ENCODE assay signal across 8 cellular contexts in genomic region chr13:26253787-26254582, GRCh38. TPM values are rescaled to one million over a fixed set of nuclear protein-coding genes. Genes with fewer than 3 reads are reported as not detected.
DNase-seq lines count a peak whose midpoint lies in the region; FAIRE-seq and TF ChIP-seq lines count a peak whose summit lies in the region.

Gene CDK8 (plus strand): TSS chr13:26254129. CDS start chr13:26254642, 513 bp downstream.

- H2BK12ac ChIP-seq in neuronal stem cell (ENCODE audit: low read length) = no peak within 1 kb of the TSS

- H3K4ac ChIP-seq in neuronal stem cell (ENCODE audit: low read length) = no peak within 1 kb of the TSS

- in situ Hi-C loops in SK-MEL-5 (cut with HindIII; ENCODE audit: low pct_unique_long_range_greater_than_20kb, low sequenced_read_pairs) = no loop called here

- H3K9ac ChIP-seq in neuronal stem cell (ENCODE audit: low read depth, low read length, poor library complexity) (peak within 1 kb of the TSS; percentile 96), subcutaneous abdominal adipose tissue (ENCODE audit: low read length in 5 of 5) (peak within 1 kb of the TSS; percentile 70 to 88 (median 84))

- peak within 1 kb of the TSS; percentile 67 for H3K4me2 ChIP-seq in neuronal stem cell (ENCODE audit: insufficient read depth, low read length, poor library complexity, severe bottlenecking)

- H3K4me1 Mint-ChIP-seq in HFFc6 (ENCODE audit: low read depth) = peaks cover 36% of the 10 kb centered on the region

- no peak within 1 kb of the TSS for H2AK5ac ChIP-seq in neuronal stem cell (ENCODE audit: low read depth, low read length)

- H3K79me1 ChIP-seq in neuronal stem cell (ENCODE audit: low read depth, low read length) = no peaks in the 10 kb centered on the region

- H3K9me3 Mint-ChIP-seq in HFFc6 = no peaks in the 10 kb centered on the region

- no peaks in the 10 kb centered on the region for H3K9me3 ChIP-seq in neuronal stem cell (replicated peaks in 1 of 2; ENCODE audit: control insufficient read depth in 2 of 2, insufficient read depth in 1 of 2, low read depth in 1 of 2, low read length in 2 of 2)
- H3K9me3 ChIP-seq in subcutaneous abdominal adipose tissue (ENCODE audit: control insufficient read depth in 5 of 5, low read length in 5 of 5) = no peaks in the 10 kb centered on the region

- H3K27ac Mint-ChIP-seq in HFFc6 = peak within 1 kb of the TSS; percentile 82

- peak within 1 kb of the TSS; percentile 89 for H2BK5ac ChIP-seq in neuronal stem cell (ENCODE audit: low read length)

- H3K4me3 ChIP-seq in neuronal stem cell (ENCODE audit: low read length in 2 of 2) (peak within 1 kb of the TSS; percentile 92 to 95), subcutaneous abdominal adipose tissue (ENCODE audit: low read depth in 1 of 5, low read length in 5 of 5) (peak within 1 kb of the TSS; percentile 77 to 98 (median 87))

- WGBS in neuronal stem cell (ENCODE audit: extremely low coverage in 2 of 2, insufficient read length in 2 of 2, insufficient replicate concordance in 1 of 2), 2 donors = no CpG with 5 or more reads among the region's 79 CpGs

- peak within 1 kb of the TSS; percentile 100 for H2AFZ ChIP-seq in neuronal stem cell (ENCODE audit: low read length)

- no peak for TF ChIP-seq CTCF in HFFc6 (IDR thresholded peaks at IDR 0.05)

- H3K36me3 Mint-ChIP-seq in HFFc6 (ENCODE audit: low read depth) = no peaks in the 10 kb centered on the region

- H3K36me3 ChIP-seq in neuronal stem cell (replicated peaks in 1 of 2; ENCODE audit: control insufficient read depth in 2 of 2, insufficient read depth in 2 of 2, low read length in 2 of 2) (no peaks in the 10 kb centered on the region), subcutaneous abdominal adipose tissue (ENCODE audit: control insufficient read depth in 5 of 5, insufficient read depth in 5 of 5, low read length in 5 of 5) (no peaks in the 10 kb centered on the region)

- no peaks in the 10 kb centered on the region for H3K27me3 Mint-ChIP-seq in HFFc6 (ENCODE audit: insufficient read depth)

- peak; percentile 83 for DNase-seq in GM04504 (ENCODE audit: low read depth)
- DNase-seq in HFFc6 = peak; percentile 89
- peak; percentile 93 for DNase-seq in NAMALWA (ENCODE audit: low spot score)
- DNase-seq in SK-MEL-5 (ENCODE audit: low read depth, low spot score) = peak; percentile 87
- DNase-seq in activated naive CD4-positive, alpha-beta T cell treated with Interleukin-2 at 50 U/mL for 16 hours = peak; percentile 89
- peak; percentile 79 to 87 for DNase-seq in frontal cortex (ENCODE audit: low spot score in 2 of 2)
- peak; percentile 92 for DNase-seq in neuronal stem cell (ENCODE audit: low spot score)

- peak within 1 kb of the TSS; percentile 89 for H4K8ac ChIP-seq in neuronal stem cell (ENCODE audit: low read depth, low read length)

- FAIRE-seq in frontal cortex (lab: Jason Lieb, UNC) = no peak

- H3K23ac ChIP-seq in neuronal stem cell (ENCODE audit: low read depth, low read length, poor library complexity) = peak within 1 kb of the TSS; percentile 52

- peak within 1 kb of the TSS; percentile 84 for H2BK120ac ChIP-seq in neuronal stem cell (ENCODE audit: low read depth, low read length)

- H3K27me3 ChIP-seq in neuronal stem cell (ENCODE audit: control insufficient read depth in 3 of 3, insufficient read depth in 3 of 3, low read depth in 1 of 3, low read length in 3 of 3) (peaks cover 0 to 19% (median 0%) of the 10 kb centered on the region in 3 experiments), subcutaneous abdominal adipose tissue (ENCODE audit: control insufficient read depth in 5 of 5, insufficient read depth in 4 of 5, low read length in 5 of 5) (no peaks in the 10 kb centered on the region)

- H3K4me1 ChIP-seq in neuronal stem cell (ENCODE audit: control insufficient read depth in 2 of 2, insufficient read depth in 1 of 2, low read depth in 1 of 2, low read length in 2 of 2) (peaks cover 0 to 14% of the 10 kb centered on the region in 2 donors), subcutaneous abdominal adipose tissue (ENCODE audit: control insufficient read depth in 5 of 5, insufficient read depth in 5 of 5, low read length in 5 of 5) (peaks cover 0 to 19% (median 16%) of the 10 kb centered on the region in 5 donors)

- H3K27ac ChIP-seq in neuronal stem cell (replicated peaks; ENCODE audit: low read length) = peak within 1 kb of the TSS; percentile 95
- peak within 1 kb of the TSS; percentile 89 for H3K27ac ChIP-seq in subcutaneous abdominal adipose tissue (ENCODE audit: low read depth, low read length)

- H3K18ac ChIP-seq in neuronal stem cell (ENCODE audit: low read length) = peak within 1 kb of the TSS; percentile 100

- peak within 1 kb of the TSS; percentile 92 for H3K4me3 Mint-ChIP-seq in HFFc6

- peak within 1 kb of the TSS; percentile 77 for H4K91ac ChIP-seq in neuronal stem cell (ENCODE audit: low read depth, low read length, poor library complexity)

- no peak within 1 kb of the TSS for H3K14ac ChIP-seq in neuronal stem cell (ENCODE audit: low read length)

- peak within 1 kb of the TSS; percentile 35 for H2BK15ac ChIP-seq in neuronal stem cell (ENCODE audit: low read length)

RNA-seq across cellular contexts. Expression of gene CDK8, which starts in this region (rescaled TPM):
- 10 to 100 TPM; 15.1 to 19.3 (median 17.4) TPM for total RNA-seq in HFFc6 (2021; fragmentation: NEBNext Ultra II Directional; extraction: Animal tissue kit (Norgen Biotek cat#: 25700))
- total RNA-seq in SK-MEL-5 (2014; rRNA removed; shearing (Covaris generic)) = 24.6 and 27.4 TPM in 2 replicates
- 18.9 and 21.4 TPM in 2 replicates for polyA plus RNA-seq in SK-MEL-5 (2015; cell fraction: cytosol; rRNA removed)
- polyA plus RNA-seq in SK-MEL-5 (2015; cell fraction: nucleus; rRNA removed) = 27.5 and 29.0 TPM in 2 replicates
- total RNA-seq in frontal cortex = 59.9 TPM
- polyA plus RNA-seq in neuronal stem cell (2013, experiment 1 of 2) = 38.3 TPM
- polyA plus RNA-seq in neuronal stem cell (2013, experiment 2 of 2) = 39.7 TPM

Comparison
In these comparisons a context has a peak if more than half of its experiments do, and no peak if none do; other contexts are left out.
1. Peak in every context shown above with its lines: DNase-seq, H3K4me3 ChIP-seq and H3K27ac ChIP-seq.